16 cellular contexts compared by ENCODE assay signal in genomic region chr14:67704018-67704417, GRCh38. TPM values are rescaled to one million over a fixed set of nuclear protein-coding genes. Genes with fewer than 3 reads are reported as not detected.
DNase-seq lines count a peak whose midpoint lies in the region; ATAC-seq, FAIRE-seq and TF ChIP-seq lines count a peak whose summit lies in the region.
"Had no signal": no experiment of that assay in that cellular context is flagged by ENCODE, and none has a peak within 500 bp of the region (broad histone marks: within the 10 kb centered on the region; RNA-seq: fewer than 3 reads in every experiment).

No MANE protein-coding gene starts in this region.

- no peak for DNase-seq in Karpas-422
- DNase-seq in caudate nucleus (lab: John Stamatoyannopoulos, UW), result no peak
- no peak for DNase-seq in HepG2 (ENCODE audit: low spot score)
- no peak for DNase-seq in upper lobe of right lung
- DNase-seq in HTR-8/SVneo (ENCODE audit: insufficient read length, low spot score), result no peak
- DNase-seq in stimulated activated CD4-positive, alpha-beta T cell treated with anti-CD3 and anti-CD28 coated beads, Interleukin-15, amount 100 ng/mL, for 24 hours, result no peak
- DNase-seq in RPMI8226, result no peak
- DNase-seq: H9; NK-92 treated with Interleukin-12 subunit alpha and Interleukin-12 subunit beta, amount 100 ng/mL, for 24 hours had no signal

- no peaks in the 10 kb centered on the region for H3K79me2 ChIP-seq in Karpas-422 (ENCODE audit: low read length)
- H3K79me2 ChIP-seq in HepG2 (ENCODE audit: insufficient read depth, low read length), result no peaks in the 10 kb centered on the region

- H3K4me1 ChIP-seq in Karpas-422 (ENCODE audit: low read length) (peaks cover 3% of the 10 kb centered on the region; the same call in 1 of the 2 replicates), HepG2 (ENCODE audit: insufficient read depth, low read length) (peaks cover 22% of the 10 kb centered on the region), upper lobe of right lung (no peaks in the 10 kb centered on the region)
- H3K4me1 ChIP-seq: BLaER1, Peyer's patch, SJCRH30 had no signal

- CTCF ChIA-PET in HepG2 (lab: Yijun Ruan, JAX; ENCODE audit: low intra/inter-chr PET ratio, low total read pairs), result interaction anchor here (1.0 to 3.7 kb wide), 6 partner anchors 29 to 277 kb away, joined by 3 to 29 read pairs (median 9); partner anchors contain the start of genes ARG2, PIGH and VTI1B

- ATAC-seq in HepG2 (no peak), upper lobe of right lung (peak; percentile 50)

- H3K36me3 ChIP-seq in Karpas-422 (ENCODE audit: insufficient read depth, low read length) (no peaks in the 10 kb centered on the region), HepG2 (replicated peaks in 1 of 2; ENCODE audit: control insufficient read depth in 1 of 2, insufficient read depth in 2 of 2, low read length in 2 of 2) (no peaks in the 10 kb centered on the region), upper lobe of right lung (no peaks in the 10 kb centered on the region)
- H3K36me3 ChIP-seq: BLaER1, Peyer's patch, SJCRH30 had no signal

- 0 out of 2 replicates have a peak, but pooled peaks cover 2% of the 10 kb centered on the region for H3K9me3 ChIP-seq in Karpas-422 (ENCODE audit: low read length)
- peaks cover 6% of the 10 kb centered on the region; the same call in 1 of the 2 replicates for H3K9me3 ChIP-seq in HepG2 (ENCODE audit: low read length)
- H3K9me3 ChIP-seq in upper lobe of right lung, result no peaks in the 10 kb centered on the region
- H3K9me3 ChIP-seq: Peyer's patch, SJCRH30 had no signal

- H3K9ac ChIP-seq in Karpas-422 (ENCODE audit: low read length), result no peak overlapping the region
- H3K9ac ChIP-seq in HepG2 (ENCODE audit: insufficient read depth, low read depth, low read length), result no peak overlapping the region
- H3K9ac ChIP-seq: BLaER1 had no signal

- TF ChIP-seq POLR2A in HepG2 (IDR thresholded peaks at IDR 0.05; ENCODE audit: insufficient read depth in 1 of 2, low read depth in 2 of 2, low read length in 2 of 2), result no peak

- H3K4me3 ChIP-seq in Karpas-422 (ENCODE audit: low read length) (no peak overlapping the region), HepG2 (replicated peaks in 1 of 3; ENCODE audit: insufficient read depth in 1 of 3, low read depth in 2 of 3, low read length in 3 of 3) (no peak overlapping the region), upper lobe of right lung (no peak overlapping the region)
- H3K4me3 ChIP-seq: BLaER1, K562, Peyer's patch, SJCRH30 had no signal

- 26% methylated on average over 3 of the region's 3 CpGs for WGBS in HepG2 (ENCODE audit: low lambda C conversion rate)

- no peak overlapping the region for H3K27ac ChIP-seq in Karpas-422 (ENCODE audit: low read length)
- peak overlapping the region; percentile 26 for H3K27ac ChIP-seq in caudate nucleus (ENCODE audit: low read depth, low read length)
- no peak overlapping the region for H3K27ac ChIP-seq in HepG2 (ENCODE audit: extremely low read length, insufficient read depth, low read length)
- no peak overlapping the region for H3K27ac ChIP-seq in upper lobe of right lung
- H3K27ac ChIP-seq: BLaER1, Peyer's patch, SJCRH30 had no signal

- no peak for FAIRE-seq in HepG2 (lab: Jason Lieb, UNC)
- no peak for FAIRE-seq in HTR-8/SVneo (lab: Jason Lieb, UNC)

- POLR2A ChIA-PET in HepG2 (lab: Yijun Ruan, JAX), result interaction anchor here (1.0 to 1.3 kb wide), 6 partner anchors 9 to 120 kb away, joined by 4 to 10 read pairs (median 6); partner anchors contain the start of genes ARG2 and RDH11

- no peak overlapping the region for H3K4me2 ChIP-seq in Karpas-422 (ENCODE audit: low read depth, low read length, poor library complexity, severe bottlenecking)
- peak overlapping the region; percentile 30; the same call in 1 of the 2 replicates for H3K4me2 ChIP-seq in HepG2 (ENCODE audit: low read depth, low read length)
- H3K4me2 ChIP-seq: BLaER1 had no signal

- H3K9me2 ChIP-seq in Karpas-422 (replicated peaks; ENCODE audit: insufficient read depth, low read length), result no peaks in the 10 kb centered on the region

- in situ Hi-C loops in HepG2 (cut with HindIII; ENCODE audit: extremely low pct_ligation_motif_present, low pct_unique_long_range_greater_than_20kb), result loop anchor here (5.0 to 10.0 kb wide), 3 partner anchors 37 to 119 kb away; partner anchors contain the start of gene ARG2

- H4K20me1 ChIP-seq in Karpas-422 (ENCODE audit: insufficient read depth, low read depth, low read length) (no peaks in the 10 kb centered on the region), HepG2 (ENCODE audit: insufficient read depth, low read length) (no peaks in the 10 kb centered on the region)
- H4K20me1 ChIP-seq: BLaER1 had no signal

- TF ChIP-seq EP300 in HepG2 (IDR thresholded peaks at IDR 0.05; ENCODE audit: low read depth in 2 of 2, low read length in 2 of 2) (no peak), HepG2 (CRISPR knock-in tag; IDR thresholded peaks at IDR 0.05; ENCODE audit: borderline replicate concordance) (no peak)

- no TSS peak for BruUV-seq in HepG2 (replicated peaks; lab: Mats Ljungman, UMichigan)

- no peak for TF ChIP-seq CTCF in HepG2 (CRISPR knock-in tag; IDR thresholded peaks at IDR 0.05)
- TF ChIP-seq CTCF in upper lobe of right lung (IDR thresholded peaks at IDR 0.05), result no peak

- intact Hi-C loops in HepG2 (cut with micrococcal nuclease; ENCODE audit: unreplicated experiment) (loop anchor here (1.0 to 10.0 kb wide), 7 partner anchors 29 to 279 kb away; partner anchors contain the start of genes ARG2 and VTI1B), upper lobe of right lung (cut with DNase I) (no loop called here)

- H3K27me3 ChIP-seq in Karpas-422 (ENCODE audit: low read length) (no peaks in the 10 kb centered on the region), HepG2 (ENCODE audit: control insufficient read depth in 1 of 2, insufficient read depth in 2 of 2, low read length in 2 of 2) (no peaks in the 10 kb centered on the region), upper lobe of right lung (no peaks in the 10 kb centered on the region)
- H3K27me3 ChIP-seq: BLaER1, Peyer's patch, SJCRH30 had no signal

- no peak for TF ChIP-seq RAD21 in HepG2 (CRISPR knock-in tag; IDR thresholded peaks at IDR 0.05)

- peak overlapping the region; percentile 30; the same call in 1 of the 2 replicates for H2AFZ ChIP-seq in Karpas-422 (ENCODE audit: low read length)
- peak overlapping the region; percentile 44 for H2AFZ ChIP-seq in HepG2 (ENCODE audit: low read length)

RNA-seq across cellular contexts. Expression of gene RDH12, which starts 2.3 kb away (rescaled TPM):
- total RNA-seq in Karpas-422 (2014; rRNA removed; shearing (Covaris generic); ENCODE audit: low replicate concordance), result not detected in 2 replicates
- total RNA-seq in HepG2 (2016; rRNA removed; fragmentation: Illumina TruSeq; extraction: Trizol), result 1.4 and 1.6 TPM in 2 replicates
- 0.97 and 1.7 TPM in 2 replicates for total RNA-seq in HepG2 (2016; cell fraction: cytosol; rRNA removed; fragmentation: Illumina TruSeq; extraction: Trizol; ENCODE audit: low read depth)
- 1.2 and 1.4 TPM in 2 replicates for total RNA-seq in HepG2 (2016; cell fraction: insoluble cytoplasmic fraction; rRNA removed; fragmentation: Illumina TruSeq; extraction: Trizol)
- 1.3 and 1.9 TPM in 2 replicates for total RNA-seq in HepG2 (2016; cell fraction: membrane; rRNA removed; fragmentation: Illumina TruSeq; extraction: Trizol)
- 1.3 and 1.6 TPM in 2 replicates for total RNA-seq in HepG2 (2016; cell fraction: nucleus; rRNA removed; fragmentation: Illumina TruSeq; extraction: Trizol)
- polyA plus RNA-seq in HepG2 (2011; rRNA removed), result 2.1 and 2.6 TPM in 2 replicates
- 1.8 and 2.9 TPM in 2 replicates for polyA plus RNA-seq in HepG2 (2011; cell fraction: cytosol; rRNA removed)
- 0.59 and 0.80 TPM in 2 replicates for polyA plus RNA-seq in HepG2 (2011; cell fraction: nucleus; rRNA removed)
- 3.1 and 3.8 TPM in 2 replicates for polyA plus RNA-seq in HepG2 (2012)
- 1.7 and 2.0 TPM in 2 replicates for polyA plus RNA-seq in HepG2 (2016; cell fraction: cytosol; fragmentation: Illumina TruSeq; extraction: Trizol; ENCODE audit: low read depth)
- polyA plus RNA-seq in HepG2 (2016; cell fraction: insoluble cytoplasmic fraction; fragmentation: Illumina TruSeq; extraction: Trizol; ENCODE audit: low read depth), result 1.0 and 1.3 TPM in 2 replicates
- 1.6 and 2.3 TPM in 2 replicates for polyA plus RNA-seq in HepG2 (2016; cell fraction: membrane; fragmentation: Illumina TruSeq; extraction: Trizol; ENCODE audit: low read depth)
- 1.5 and 1.8 TPM in 2 replicates for polyA plus RNA-seq in HepG2 (2016; cell fraction: nucleus; fragmentation: Illumina TruSeq; extraction: Trizol; ENCODE audit: insufficient read depth, low read depth)
- polyA minus RNA-seq in HepG2 (2011; rRNA and poly(A)+ RNA removed; ENCODE audit: low replicate concordance), result 0.07 and 3.1 TPM in 2 replicates
- polyA minus RNA-seq in HepG2 (2011; cell fraction: cytosol; rRNA and poly(A)+ RNA removed), result 0.49 TPM in 1 of 2 replicates, not detected in the other
- 1.0 and 1.4 TPM in 2 replicates for polyA minus RNA-seq in HepG2 (2011; cell fraction: nucleus; rRNA and poly(A)+ RNA removed)
- 0.20 TPM for total RNA-seq in upper lobe of right lung
- total RNA-seq: CD8-positive, alpha-beta T cell; G401; Peyer's patch; SJCRH30; T-cell had no signal

RNA-seq across cellular contexts. Expression of gene RDH11, which starts 8.5 kb away (rescaled TPM):
- 126 and 147 TPM in 2 replicates for total RNA-seq in Karpas-422 (2014; rRNA removed; shearing (Covaris generic); ENCODE audit: low replicate concordance)
- total RNA-seq in HepG2 (2016; rRNA removed; fragmentation: Illumina TruSeq; extraction: Trizol) (51.5 and 106 TPM in 2 replicates), upper lobe of right lung (58.4 TPM)
- 50.9 and 57.5 TPM in 2 replicates for total RNA-seq in HepG2 (2016; cell fraction: cytosol; rRNA removed; fragmentation: Illumina TruSeq; extraction: Trizol; ENCODE audit: low read depth)
- total RNA-seq in HepG2 (2016; cell fraction: insoluble cytoplasmic fraction; rRNA removed; fragmentation: Illumina TruSeq; extraction: Trizol), result 46.6 and 104 TPM in 2 replicates
- total RNA-seq in HepG2 (2016; cell fraction: membrane; rRNA removed; fragmentation: Illumina TruSeq; extraction: Trizol), result 32.4 and 37.5 TPM in 2 replicates
- 91.5 and 107 TPM in 2 replicates for total RNA-seq in HepG2 (2016; cell fraction: nucleus; rRNA removed; fragmentation: Illumina TruSeq; extraction: Trizol)
- polyA plus RNA-seq in HepG2 (2011; rRNA removed), result 131 and 167 TPM in 2 replicates
- 69.3 and 131 TPM in 2 replicates for polyA plus RNA-seq in HepG2 (2011; cell fraction: cytosol; rRNA removed)
- 180 and 230 TPM in 2 replicates for polyA plus RNA-seq in HepG2 (2011; cell fraction: nucleus; rRNA removed)
- 88.1 and 114 TPM in 2 replicates for polyA plus RNA-seq in HepG2 (2012)
- 4.9 TPM in 2 replicates for polyA plus RNA-seq in HepG2 (2016; cell fraction: cytosol; fragmentation: Illumina TruSeq; extraction: Trizol; ENCODE audit: low read depth)
- 39.8 and 43.7 TPM in 2 replicates for polyA plus RNA-seq in HepG2 (2016; cell fraction: insoluble cytoplasmic fraction; fragmentation: Illumina TruSeq; extraction: Trizol; ENCODE audit: low read depth)
- polyA plus RNA-seq in HepG2 (2016; cell fraction: membrane; fragmentation: Illumina TruSeq; extraction: Trizol; ENCODE audit: low read depth), result 10.9 and 12.8 TPM in 2 replicates
- 134 and 137 TPM in 2 replicates for polyA plus RNA-seq in HepG2 (2016; cell fraction: nucleus; fragmentation: Illumina TruSeq; extraction: Trizol; ENCODE audit: insufficient read depth, low read depth)
- polyA minus RNA-seq in HepG2 (2011; rRNA and poly(A)+ RNA removed; ENCODE audit: low replicate concordance), result 150 and 285 TPM in 2 replicates
- polyA minus RNA-seq in HepG2 (2011; cell fraction: cytosol; rRNA and poly(A)+ RNA removed), result 65.1 and 97.4 TPM in 2 replicates
- 82.8 and 127 TPM in 2 replicates for polyA minus RNA-seq in HepG2 (2011; cell fraction: nucleus; rRNA and poly(A)+ RNA removed)

RNA-seq across cellular contexts. Expression of gene VTI1B, which starts 29.6 kb away (rescaled TPM):
- total RNA-seq in Karpas-422 (2014; rRNA removed; shearing (Covaris generic); ENCODE audit: low replicate concordance), result 105 and 106 TPM in 2 replicates
- 93.4 and 103 TPM in 2 replicates for total RNA-seq in HepG2 (2016; rRNA removed; fragmentation: Illumina TruSeq; extraction: Trizol)
- total RNA-seq in HepG2 (2016; cell fraction: cytosol; rRNA removed; fragmentation: Illumina TruSeq; extraction: Trizol; ENCODE audit: low read depth), result 490 and 499 TPM in 2 replicates
- 82.3 and 101 TPM in 2 replicates for total RNA-seq in HepG2 (2016; cell fraction: insoluble cytoplasmic fraction; rRNA removed; fragmentation: Illumina TruSeq; extraction: Trizol)
- 431 and 454 TPM in 2 replicates for total RNA-seq in HepG2 (2016; cell fraction: membrane; rRNA removed; fragmentation: Illumina TruSeq; extraction: Trizol)
- total RNA-seq in HepG2 (2016; cell fraction: nucleus; rRNA removed; fragmentation: Illumina TruSeq; extraction: Trizol), result 33.3 and 43.2 TPM in 2 replicates
- 26.1 and 39.0 TPM in 2 replicates for polyA plus RNA-seq in HepG2 (2011; rRNA removed)
- 20.7 and 27.3 TPM in 2 replicates for polyA plus RNA-seq in HepG2 (2011; cell fraction: cytosol; rRNA removed)
- polyA plus RNA-seq in HepG2 (2011; cell fraction: nucleus; rRNA removed), result 9.5 and 12.2 TPM in 2 replicates
- polyA plus RNA-seq in HepG2 (2012), result 31.1 and 40.8 TPM in 2 replicates
- 700 and 745 TPM in 2 replicates for polyA plus RNA-seq in HepG2 (2016; cell fraction: cytosol; fragmentation: Illumina TruSeq; extraction: Trizol; ENCODE audit: low read depth)
- polyA plus RNA-seq in HepG2 (2016; cell fraction: insoluble cytoplasmic fraction; fragmentation: Illumina TruSeq; extraction: Trizol; ENCODE audit: low read depth), result 92.1 and 96.4 TPM in 2 replicates
- polyA plus RNA-seq in HepG2 (2016; cell fraction: membrane; fragmentation: Illumina TruSeq; extraction: Trizol; ENCODE audit: low read depth), result 412 and 438 TPM in 2 replicates
- 62.6 and 62.8 TPM in 2 replicates for polyA plus RNA-seq in HepG2 (2016; cell fraction: nucleus; fragmentation: Illumina TruSeq; extraction: Trizol; ENCODE audit: insufficient read depth, low read depth)
- polyA minus RNA-seq in HepG2 (2011; rRNA and poly(A)+ RNA removed; ENCODE audit: low replicate concordance), result 16.7 and 35.8 TPM in 2 replicates
- polyA minus RNA-seq in HepG2 (2011; cell fraction: cytosol; rRNA and poly(A)+ RNA removed), result 17.1 and 22.0 TPM in 2 replicates
- 25.4 and 25.8 TPM in 2 replicates for polyA minus RNA-seq in HepG2 (2011; cell fraction: nucleus; rRNA and poly(A)+ RNA removed)
- 122 TPM for total RNA-seq in upper lobe of right lung
